ENCODE assay signal across 1 cellular context in genomic region chr3:34619990-34620389, GRCh38.
TF ChIP-seq lines count a peak whose summit lies in the region.

No MANE protein-coding gene starts in this region.

TF ChIP-seq in GM23338, 12 proteins besides CTCF, POLR2A, EP300 and RAD21 (continued from another document):
- TF ChIP-seq ZNF114 (CRISPR knock-in tag; IDR thresholded peaks at IDR 0.05), result no peak
- no peak for TF ChIP-seq REST (IDR thresholded peaks at IDR 0.05; ENCODE audit: unreplicated experiment)
- TF ChIP-seq STAT1 (IDR thresholded peaks at IDR 0.05; ENCODE audit: unreplicated experiment), result no peak
- no peak for TF ChIP-seq POLR2AphosphoS5 (IDR thresholded peaks at IDR 0.05; ENCODE audit: low read depth)
